Comparison of ENCODE assay signal across 8 cellular contexts in genomic region chr9:35844628-35845301, GRCh38. TPM values are rescaled to one million over a fixed set of nuclear protein-coding genes. Genes with fewer than 3 reads are reported as not detected.
DNase-seq lines count a peak whose midpoint lies in the region; ATAC-seq and TF ChIP-seq lines count a peak whose summit lies in the region.

No MANE protein-coding gene starts in this region.

- DNase-seq in CD4-positive, CD25-positive, alpha-beta regulatory T cell: peak in 2 of 3 donors; percentile 26 to 44
- DNase-seq in Right ventricle myocardium superior: no peak
- peak; percentile 85 for DNase-seq in skeletal muscle cell (ENCODE audit: low read depth)
- no peak for DNase-seq in WERI-Rb-1
- DNase-seq in activated T-cell treated with anti-CD3 and anti-CD28 coated beads, Interleukin-2, amount 50 U/mL, for 24 hours: no peak
- no peak for DNase-seq in cerebellum (ENCODE audit: low spot score)

- H3K4me3 ChIP-seq in CD4-positive, CD25-positive, alpha-beta regulatory T cell (ENCODE audit: low read depth, low read length): no peak overlapping the region
- H3K4me3 ChIP-seq in HUES48 (ENCODE audit: low read depth, low read length) (peak overlapping the region; percentile 73), skeletal muscle cell (ENCODE audit: low read depth, low read length) (no peak overlapping the region), WERI-Rb-1 (ENCODE audit: low read depth, low read length) (no peak overlapping the region)

- H3K4me1 Mint-ChIP-seq in CD4-positive, CD25-positive, alpha-beta regulatory T cell: peaks cover 0 to 25% (median 21%) of the 10 kb centered on the region in 4 donors
- peaks cover 40% of the 10 kb centered on the region for H3K4me1 Mint-ChIP-seq in activated T-cell treated with anti-CD3 and anti-CD28 coated beads, Interleukin-2, amount 50 U/mL, for 24 hours (ENCODE audit: low read depth)

- no peaks in the 10 kb centered on the region for H3K9me3 Mint-ChIP-seq in CD4-positive, CD25-positive, alpha-beta regulatory T cell
- no peaks in the 10 kb centered on the region for H3K9me3 Mint-ChIP-seq in activated T-cell treated with anti-CD3 and anti-CD28 coated beads, Interleukin-2, amount 50 U/mL, for 24 hours

- no peaks in the 10 kb centered on the region for H3K27me3 ChIP-seq in CD4-positive, CD25-positive, alpha-beta regulatory T cell (ENCODE audit: control insufficient read depth, insufficient read depth, low read length)
- H3K27me3 ChIP-seq in HUES48 (ENCODE audit: control insufficient read depth, insufficient read depth, low read length) (peaks cover 12% of the 10 kb centered on the region), WERI-Rb-1 (ENCODE audit: insufficient read depth, low read depth, severe bottlenecking) (no peaks in the 10 kb centered on the region)

- no peaks in the 10 kb centered on the region for H3K9me3 ChIP-seq in CD4-positive, CD25-positive, alpha-beta regulatory T cell (ENCODE audit: control insufficient read depth in 2 of 2, low read length in 2 of 2)
- H3K9me3 ChIP-seq in HUES48 (ENCODE audit: control insufficient read depth, insufficient read depth, low read length) (no peaks in the 10 kb centered on the region), WERI-Rb-1 (ENCODE audit: severe bottlenecking) (no peaks in the 10 kb centered on the region)

- H3K36me3 Mint-ChIP-seq in CD4-positive, CD25-positive, alpha-beta regulatory T cell: peaks cover 14% of the 10 kb centered on the region
- no peaks in the 10 kb centered on the region for H3K36me3 Mint-ChIP-seq in activated T-cell treated with anti-CD3 and anti-CD28 coated beads, Interleukin-2, amount 50 U/mL, for 24 hours (ENCODE audit: low read depth)

- no peak for TF ChIP-seq CTCF in VCaP (conservative IDR thresholded peaks at IDR 0.05)
- TF ChIP-seq CTCF in WERI-Rb-1 (IDR thresholded peaks at IDR 0.05; ENCODE audit: low read depth, low read length): no peak

- no peak overlapping the region for H3K27ac ChIP-seq in CD4-positive, CD25-positive, alpha-beta regulatory T cell (ENCODE audit: insufficient read depth, low read length, poor library complexity, severe bottlenecking)
- H3K27ac ChIP-seq in HUES48 (ENCODE audit: low read depth, low read length) (peak overlapping the region; percentile 67), VCaP (peak overlapping the region; percentile 18), WERI-Rb-1 (no peak overlapping the region)

- intact Hi-C loops in Right ventricle myocardium superior (cut with DNase I): no loop called here

- no peaks in the 10 kb centered on the region for H3K36me3 ChIP-seq in CD4-positive, CD25-positive, alpha-beta regulatory T cell (ENCODE audit: control insufficient read depth, insufficient read depth, low read length)
- H3K36me3 ChIP-seq in HUES48 (ENCODE audit: control insufficient read depth, insufficient read depth, low read length): peaks cover 5% of the 10 kb centered on the region; the same call in 1 of the 2 replicates
- H3K36me3 ChIP-seq in WERI-Rb-1: no peaks in the 10 kb centered on the region

- no peak overlapping the region for H3K9ac ChIP-seq in HUES48 (ENCODE audit: low read depth, low read length)

- H3K4me1 ChIP-seq in CD4-positive, CD25-positive, alpha-beta regulatory T cell (ENCODE audit: control insufficient read depth, insufficient read depth, low read length, poor library complexity, severe bottlenecking): peaks cover 2% of the 10 kb centered on the region
- H3K4me1 ChIP-seq in HUES48 (ENCODE audit: control insufficient read depth, insufficient read depth, low read length): peaks cover 24% of the 10 kb centered on the region

- no peak overlapping the region for H3K4me3 Mint-ChIP-seq in CD4-positive, CD25-positive, alpha-beta regulatory T cell
- H3K4me3 Mint-ChIP-seq in activated T-cell treated with anti-CD3 and anti-CD28 coated beads, Interleukin-2, amount 50 U/mL, for 24 hours: no peak overlapping the region

- no peaks in the 10 kb centered on the region for H3K27me3 Mint-ChIP-seq in CD4-positive, CD25-positive, alpha-beta regulatory T cell
- H3K27me3 Mint-ChIP-seq in activated T-cell treated with anti-CD3 and anti-CD28 coated beads, Interleukin-2, amount 50 U/mL, for 24 hours: no peaks in the 10 kb centered on the region

- H3K27ac Mint-ChIP-seq in CD4-positive, CD25-positive, alpha-beta regulatory T cell: peak overlapping the region; percentile 1 to 72 (median 20)
- no peak overlapping the region for H3K27ac Mint-ChIP-seq in activated T-cell treated with anti-CD3 and anti-CD28 coated beads, Interleukin-2, amount 50 U/mL, for 24 hours

- peak; percentile 67 to 71 for ATAC-seq in CD4-positive, CD25-positive, alpha-beta regulatory T cell (ENCODE audit: low read depth in 2 of 2)
- ATAC-seq in Right ventricle myocardium superior (ENCODE audit: poor library complexity): peak; percentile 69

RNA-seq across cellular contexts. Expression of gene TMEM8B, which starts 15.7 kb away (rescaled TPM):
- 3.3 TPM for total RNA-seq in CD4-positive, CD25-positive, alpha-beta regulatory T cell
- 1 to 10 TPM in 3 of 4 donors, under 1 TPM in 1; 0.21 to 1.5 (median 1.3) TPM for polyA plus RNA-seq in CD4-positive, CD25-positive, alpha-beta regulatory T cell
- total RNA-seq in Right ventricle myocardium superior (13.3 TPM), cerebellum (9.3 TPM)

RNA-seq across cellular contexts. Expression of gene FAM221B, which starts 16.2 kb away (rescaled TPM):
- not detected for total RNA-seq in CD4-positive, CD25-positive, alpha-beta regulatory T cell
- under 1 TPM in 1 of 4 donors, not detected in 3; 0.03 TPM for polyA plus RNA-seq in CD4-positive, CD25-positive, alpha-beta regulatory T cell
- total RNA-seq in Right ventricle myocardium superior: not detected
- total RNA-seq in cerebellum: not detected

RNA-seq across cellular contexts. Expression of gene OR13J1, which starts 25.4 kb away (rescaled TPM):
- total RNA-seq in CD4-positive, CD25-positive, alpha-beta regulatory T cell: not detected
- not detected for polyA plus RNA-seq in CD4-positive, CD25-positive, alpha-beta regulatory T cell
- total RNA-seq in Right ventricle myocardium superior (not detected), cerebellum (not detected)

RNA-seq across cellular contexts. Expression of gene HINT2, which starts 29.9 kb away (rescaled TPM):
- total RNA-seq in CD4-positive, CD25-positive, alpha-beta regulatory T cell: 21.7 TPM
- 100 to 1,000 TPM in 2 of 4 donors, 10 to 100 TPM in 2; 70.5 to 105 (median 90.6) TPM for polyA plus RNA-seq in CD4-positive, CD25-positive, alpha-beta regulatory T cell
- total RNA-seq in Right ventricle myocardium superior: 82.9 TPM
- total RNA-seq in cerebellum: 7.5 TPM

RNA-seq across cellular contexts. Expression of gene SPAG8, which starts 32.7 kb away (rescaled TPM):
- total RNA-seq in CD4-positive, CD25-positive, alpha-beta regulatory T cell: 0.99 TPM
- 1 to 10 TPM in 1 of 4 donors, under 1 TPM in 2, not detected in 1; 0.75 to 1.3 (median 0.85) TPM for polyA plus RNA-seq in CD4-positive, CD25-positive, alpha-beta regulatory T cell
- total RNA-seq in Right ventricle myocardium superior (1.8 TPM), cerebellum (4.0 TPM)

Comparison
In these comparisons a context has a peak if more than half of its experiments do, and no peak if none do; other contexts are left out.
1. DNase-seq: peak in CD4-positive, CD25-positive, alpha-beta regulatory T cell (2 of 3) and skeletal muscle cell (single experiment); none in Right ventricle myocardium superior (single experiment), WERI-Rb-1 (single experiment), activated T-cell treated with anti-CD3 and anti-CD28 coated beads, Interleukin-2, amount 50 U/mL, for 24 hours (single experiment) and cerebellum (single experiment).
2. H3K27ac ChIP-seq: peak in HUES48 (single experiment) and VCaP (single experiment); none in CD4-positive, CD25-positive, alpha-beta regulatory T cell (single experiment) and WERI-Rb-1 (single experiment).